In genomic region chr19:55626350-55626749, GRCh38 we compare ENCODE assay signal across 1 cellular context.
A peak's percentile ranks its signal among the peaks of the same experiment; 100 is the strongest.
TF ChIP-seq lines count a peak whose summit lies in the region.

No MANE protein-coding gene starts in this region.

TF ChIP-seq in GM12878, 131 proteins besides CTCF, POLR2A, EP300 and RAD21 (continues in another document):
- peak; percentile 91 for TF ChIP-seq EED (IDR thresholded peaks at IDR 0.05; ENCODE audit: low read depth)
- 0 out of 4 replicates have a peak, but pooled peaks of 1 of the 2 experiments have one; percentile 25 for TF ChIP-seq ETV6 (conservative IDR thresholded peaks at IDR 0.05 in 1 of 2, IDR thresholded peaks at IDR 0.05 in 1 of 2; ENCODE audit: borderline replicate concordance in 1 of 2, low read depth in 1 of 2)
- TF ChIP-seq CREB1 (IDR thresholded peaks at IDR 0.05; ENCODE audit: low read depth): peak; percentile 48; the same call in 1 of the 2 replicates
- TF ChIP-seq CBFB (IDR thresholded peaks at IDR 0.05; ENCODE audit: low read depth): peak; percentile 54; the same call in 1 of the 2 replicates
- no peak for TF ChIP-seq NFYA (IDR thresholded peaks at IDR 0.05; ENCODE audit: borderline replicate concordance, low read depth, low read length)
- no peak for TF ChIP-seq BMI1 (IDR thresholded peaks at IDR 0.05; ENCODE audit: borderline replicate concordance)
- TF ChIP-seq EGR1 (IDR thresholded peaks at IDR 0.05; ENCODE audit: borderline replicate concordance in 1 of 2, low read depth in 2 of 2, low read length in 2 of 2): no peak
- TF ChIP-seq USF1 (IDR thresholded peaks at IDR 0.05; ENCODE audit: borderline replicate concordance, extremely low read length, insufficient read depth, low read depth, low read length): no peak
- TF ChIP-seq IRF3 (IDR thresholded peaks at IDR 0.05): no peak
- no peak for TF ChIP-seq CEBPB (IDR thresholded peaks at IDR 0.05; ENCODE audit: borderline replicate concordance in 1 of 2, low read depth in 2 of 2, low read length in 2 of 2)
- TF ChIP-seq ATF2 (IDR thresholded peaks at IDR 0.05; ENCODE audit: low read length): no peak
- TF ChIP-seq MLLT1 (IDR thresholded peaks at IDR 0.05): peak; percentile 25; the same call in 1 of the 2 replicates
- no peak for TF ChIP-seq ZNF687 (IDR thresholded peaks at IDR 0.05)
- no peak for TF ChIP-seq ZSCAN29 (IDR thresholded peaks at IDR 0.05)
- TF ChIP-seq RELB (IDR thresholded peaks at IDR 0.05; ENCODE audit: low read depth): peak; percentile 44; the same call in 1 of the 2 replicates
- TF ChIP-seq MYC (IDR thresholded peaks at IDR 0.05; ENCODE audit: insufficient read depth, insufficient read length, insufficient replicate concordance, low read length, severe bottlenecking): no peak
- no peak for TF ChIP-seq SMC3 (IDR thresholded peaks at IDR 0.05; ENCODE audit: borderline replicate concordance, low read length)
- no peak for TF ChIP-seq JUND (IDR thresholded peaks at IDR 0.05; ENCODE audit: low read depth, low read length)
- TF ChIP-seq CEBPZ (IDR thresholded peaks at IDR 0.05; ENCODE audit: low read depth, low read length): no peak
- TF ChIP-seq RUNX3 (IDR thresholded peaks at IDR 0.05; ENCODE audit: low read length): peak; percentile 95
- TF ChIP-seq IKZF2 (IDR thresholded peaks at IDR 0.05): peak; percentile 81 to 85
- no peak for TF ChIP-seq PAX5 (IDR thresholded peaks at IDR 0.05; ENCODE audit: borderline replicate concordance, low read depth, low read length)
- no peak for TF ChIP-seq ZBTB40 (IDR thresholded peaks at IDR 0.05; ENCODE audit: borderline replicate concordance)
- TF ChIP-seq ZBTB11 (CRISPR knock-in tag; IDR thresholded peaks at IDR 0.05): peak; percentile 64
- no peak for TF ChIP-seq FOXK2 (IDR thresholded peaks at IDR 0.05)
- TF ChIP-seq DPF2 (IDR thresholded peaks at IDR 0.05): 0 out of 2 replicates have a peak, but pooled peaks have one; percentile 53
- 0 out of 2 replicates have a peak, but pooled peaks have one; percentile 14 for TF ChIP-seq NR2F1 (conservative IDR thresholded peaks at IDR 0.05)
- no peak for TF ChIP-seq NR2C1 (IDR thresholded peaks at IDR 0.05)
- no peak for TF ChIP-seq ELK1 (IDR thresholded peaks at IDR 0.05; ENCODE audit: low read depth, low read length)
